ENCODE assay signal across 4 cellular contexts in genomic region chr2:46431481-46432235, GRCh38.
TF ChIP-seq lines count a peak whose summit lies in the region.

No MANE protein-coding gene starts in this region.

TF ChIP-seq in SK-N-SH, 30 proteins besides CTCF, POLR2A, EP300 and RAD21:
- TF ChIP-seq MEF2A (IDR thresholded peaks at IDR 0.05; ENCODE audit: borderline replicate concordance, low read depth), result no peak
- TF ChIP-seq FOXJ3 (CRISPR knock-in tag; IDR thresholded peaks at IDR 0.05), result no peak
- no peak for TF ChIP-seq ZBTB33 (IDR thresholded peaks at IDR 0.05; ENCODE audit: borderline replicate concordance, low read depth)
- no peak for TF ChIP-seq TCF12 (IDR thresholded peaks at IDR 0.05)
- no peak for TF ChIP-seq MAX (IDR thresholded peaks at IDR 0.05; ENCODE audit: low read depth)
- TF ChIP-seq RXRA (IDR thresholded peaks at IDR 0.05; ENCODE audit: borderline replicate concordance, low read depth), result no peak
- TF ChIP-seq CHD2 (IDR thresholded peaks at IDR 0.05; ENCODE audit: low read length, partially characterized antibody), result no peak
- no peak for TF ChIP-seq YY1 (IDR thresholded peaks at IDR 0.05; ENCODE audit: low read depth)
- no peak for TF ChIP-seq GATA2 (CRISPR knock-in tag; IDR thresholded peaks at IDR 0.05)
- no peak for TF ChIP-seq RCOR1 (IDR thresholded peaks at IDR 0.05; ENCODE audit: low read length)
- TF ChIP-seq USF1 (IDR thresholded peaks at IDR 0.05; ENCODE audit: borderline replicate concordance, low read depth), result no peak
- TF ChIP-seq GABPA (IDR thresholded peaks at IDR 0.05; ENCODE audit: low read depth), result no peak
- no peak for TF ChIP-seq EZH2phosphoT487 (IDR thresholded peaks at IDR 0.05; ENCODE audit: borderline replicate concordance, low read depth)
- no peak for TF ChIP-seq NRF1 (IDR thresholded peaks at IDR 0.05; ENCODE audit: low read depth, low read length)
- TF ChIP-seq FOSL2 (IDR thresholded peaks at IDR 0.05; ENCODE audit: borderline replicate concordance, low read depth), result no peak

TF ChIP-seq in SK-N-SH treated with all-trans-retinoic acid at 6 μM for 48 hours, 23 proteins besides CTCF, POLR2A, EP300 and RAD21:
- no peak for TF ChIP-seq BACH2 (CRISPR knock-in tag; IDR thresholded peaks at IDR 0.05; ENCODE audit: borderline replicate concordance)
- no peak for TF ChIP-seq ZNF70 (CRISPR knock-in tag; IDR thresholded peaks at IDR 0.05)
- TF ChIP-seq GLIS3 (CRISPR knock-in tag; IDR thresholded peaks at IDR 0.05), result no peak
- TF ChIP-seq TCF4 (CRISPR knock-in tag; IDR thresholded peaks at IDR 0.05; ENCODE audit: borderline replicate concordance), result no peak
- no peak for TF ChIP-seq CSRNP3 (CRISPR knock-in tag; IDR thresholded peaks at IDR 0.05)
- TF ChIP-seq ARNTL (CRISPR knock-in tag; IDR thresholded peaks at IDR 0.05; ENCODE audit: borderline replicate concordance, low read depth), result no peak
- TF ChIP-seq SNAI2 (CRISPR knock-in tag; IDR thresholded peaks at IDR 0.05), result no peak
- TF ChIP-seq POU6F1 (CRISPR knock-in tag; IDR thresholded peaks at IDR 0.05; ENCODE audit: borderline replicate concordance, low read depth), result no peak
- no peak for TF ChIP-seq ISL1 (CRISPR knock-in tag; IDR thresholded peaks at IDR 0.05)
TF ChIP-seq in SK-N-SH treated with all-trans-retinoic acid at 6 μM for 48 hours: peak in this region for 0.

TF ChIP-seq in IMR-90, 13 proteins besides CTCF, POLR2A, EP300 and RAD21:
- TF ChIP-seq SMC3 (IDR thresholded peaks at IDR 0.05; ENCODE audit: low read depth, low read length) (no peak), NFE2L2 (IDR thresholded peaks at IDR 0.05; ENCODE audit: low read depth, low read length) (peak; percentile 16; the same call in 1 of the 2 replicates), RCOR1 (IDR thresholded peaks at IDR 0.05; ENCODE audit: insufficient replicate concordance, low read length) (no peak), CHD1 (IDR thresholded peaks at IDR 0.05; ENCODE audit: low read depth, low read length) (no peak), BHLHE40 (IDR thresholded peaks at IDR 0.05; ENCODE audit: low read depth, low read length) (no peak), RFX5 (IDR thresholded peaks at IDR 0.05; ENCODE audit: low read depth, low read length) (no peak), ELK1 (IDR thresholded peaks at IDR 0.05; ENCODE audit: borderline replicate concordance, low read depth, low read length) (no peak), MXI1 (IDR thresholded peaks at IDR 0.05; ENCODE audit: borderline replicate concordance, low read depth, low read length) (no peak), USF2 (IDR thresholded peaks at IDR 0.05; ENCODE audit: low read depth, low read length) (peak; percentile 51; the same call in 1 of the 2 replicates), CEBPB (IDR thresholded peaks at IDR 0.05; ENCODE audit: low read depth, low read length) (peak; percentile 83), MAFK (IDR thresholded peaks at IDR 0.05; ENCODE audit: low read depth, low read length) (no peak), FOS (IDR thresholded peaks at IDR 0.05; ENCODE audit: low read depth, low read length) (no peak), MAZ (IDR thresholded peaks at IDR 0.05; ENCODE audit: borderline replicate concordance, low read depth, low read length) (no peak)

TF ChIP-seq in GM12878, 131 proteins besides CTCF, POLR2A, EP300 and RAD21:
- no peak for TF ChIP-seq MLLT1 (IDR thresholded peaks at IDR 0.05)
- no peak for TF ChIP-seq ATF7 (IDR thresholded peaks at IDR 0.05; ENCODE audit: low read depth)
- TF ChIP-seq ZNF274 (IDR thresholded peaks at IDR 0.05; ENCODE audit: insufficient read depth, insufficient read length), result no peak
- no peak for TF ChIP-seq PAX5 (IDR thresholded peaks at IDR 0.05; ENCODE audit: borderline replicate concordance, low read depth, low read length)
- no peak for TF ChIP-seq MEF2A (IDR thresholded peaks at IDR 0.05; ENCODE audit: insufficient read depth, low read depth, low read length)
- no peak for TF ChIP-seq RBBP5 (conservative IDR thresholded peaks at IDR 0.05)
- no peak for TF ChIP-seq CREM (IDR thresholded peaks at IDR 0.05; ENCODE audit: low read depth)
- TF ChIP-seq SIX5 (IDR thresholded peaks at IDR 0.05; ENCODE audit: low read depth, low read length, severe bottlenecking), result no peak
- TF ChIP-seq RAD51 (IDR thresholded peaks at IDR 0.05), result no peak
- no peak for TF ChIP-seq CREB1 (IDR thresholded peaks at IDR 0.05; ENCODE audit: low read depth)
- no peak for TF ChIP-seq PML (IDR thresholded peaks at IDR 0.05; ENCODE audit: low read length)
- TF ChIP-seq MYC (IDR thresholded peaks at IDR 0.05; ENCODE audit: insufficient read depth, insufficient read length, insufficient replicate concordance, low read length, severe bottlenecking), result no peak
- no peak for TF ChIP-seq E2F8 (IDR thresholded peaks at IDR 0.05; ENCODE audit: low read depth, partially characterized antibody)
- TF ChIP-seq EGR1 (IDR thresholded peaks at IDR 0.05; ENCODE audit: borderline replicate concordance in 1 of 2, low read depth in 2 of 2, low read length in 2 of 2), result no peak
- TF ChIP-seq HDAC2 (IDR thresholded peaks at IDR 0.05), result no peak
- no peak for TF ChIP-seq IRF5 (IDR thresholded peaks at IDR 0.05; ENCODE audit: borderline replicate concordance)
